ENCODE assay signal across 8 cellular contexts in the genomic region with DNA sequence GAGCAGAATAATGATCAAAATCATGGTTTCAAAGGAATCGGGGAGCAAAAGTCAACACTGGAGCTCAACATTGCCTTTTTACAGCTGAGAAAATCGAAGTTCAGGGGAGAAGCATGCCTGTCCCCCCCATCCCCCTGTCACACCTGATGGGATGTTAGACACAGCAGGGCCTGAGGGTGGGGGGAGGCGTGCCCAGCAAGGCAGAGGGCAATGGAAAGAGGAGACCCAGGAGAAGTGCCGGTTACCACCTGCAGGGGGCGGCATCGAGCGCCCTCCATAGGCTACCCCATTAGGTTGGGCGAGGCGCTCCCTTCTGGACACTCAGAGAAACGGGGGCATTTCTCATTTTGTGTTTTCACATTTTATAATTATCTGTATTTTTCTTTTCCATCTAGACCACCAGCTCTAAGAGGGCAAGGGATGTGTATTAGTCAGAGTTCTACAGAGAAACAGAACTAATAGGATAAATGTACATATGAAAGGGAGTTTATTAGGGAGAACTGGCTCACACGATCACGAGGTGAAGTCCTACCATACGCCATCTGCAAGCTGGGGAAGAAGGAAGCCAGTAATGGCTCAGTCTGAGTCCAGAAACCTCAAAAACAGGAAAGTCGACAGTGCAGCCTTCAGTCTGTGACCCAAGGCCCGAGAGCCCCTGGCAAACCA.
DNase-seq lines count a peak whose midpoint lies in the region; ATAC-seq, FAIRE-seq and TF ChIP-seq lines count a peak whose summit lies in the region.

No MANE protein-coding gene starts in this region.

- no peak overlapping the region for H3K4me3 Mint-ChIP-seq in T-helper 17 cell

- H3K27ac ChIP-seq in neutrophil = no peak overlapping the region

- TF ChIP-seq CTCF in bronchial epithelial cell (IDR thresholded peaks at IDR 0.05; ENCODE audit: insufficient read depth, low read length, severe bottlenecking) (peak; percentile 84), neutrophil (IDR thresholded peaks at IDR 0.05) (peak; percentile 53)

- DNase-seq in activated gamma-delta T cell (lab: John Stamatoyannopoulos, UW) (peak; percentile 13), activated gamma-delta T cell treated with Interleukin-2 at 50 U/mL for 16 hours (no peak), HS-27A (ENCODE audit: low read depth) (peak; percentile 9), T-helper 17 cell (peak; percentile 9 to 22 (median 12)), bronchial epithelial cell (ENCODE audit: low read depth) (peak; percentile 17), NCI-H2227 (lab: John Stamatoyannopoulos, UW; ENCODE audit: unreplicated experiment) (no peak)

- H3K4me3 ChIP-seq in bronchial epithelial cell (ENCODE audit: low read depth, low read length) (no peak overlapping the region), neutrophil (ENCODE audit: low read depth in 1 of 2, low read length in 1 of 2) (no peak overlapping the region)

- H3K36me3 Mint-ChIP-seq in T-helper 17 cell (ENCODE audit: low read depth) = peaks cover 2% of the 10 kb centered on the region

- H3K4me1 ChIP-seq in neutrophil (ENCODE audit: control insufficient read depth in 1 of 2, insufficient read depth in 1 of 2, low read depth in 1 of 2, low read length in 1 of 2) = no peaks in the 10 kb centered on the region

- no peak overlapping the region for H3K27ac Mint-ChIP-seq in T-helper 17 cell

- peaks cover 40% of the 10 kb centered on the region for H3K27me3 Mint-ChIP-seq in T-helper 17 cell

- ATAC-seq in GM21576 (IDR thresholded peaks at IDR 0.05; ENCODE audit: unreplicated experiment) = peak; percentile 98
- peak; percentile 69 for ATAC-seq in T-helper 17 cell

- H3K27me3 ChIP-seq in bronchial epithelial cell (ENCODE audit: control insufficient read depth, insufficient read depth, low read length) (no peaks in the 10 kb centered on the region), neutrophil (no peaks in the 10 kb centered on the region)

- no peak for FAIRE-seq in bronchial epithelial cell (lab: Jason Lieb, UNC)

- H3K9me3 ChIP-seq in T-helper 17 cell (ENCODE audit: control insufficient read depth, low read length, poor library complexity, severe bottlenecking) (peaks cover 3% of the 10 kb centered on the region), neutrophil (no peaks in the 10 kb centered on the region)

- no peaks in the 10 kb centered on the region for H3K4me1 Mint-ChIP-seq in T-helper 17 cell

- H3K36me3 ChIP-seq in bronchial epithelial cell (ENCODE audit: control insufficient read depth, insufficient read depth, low read length) (no peaks in the 10 kb centered on the region), neutrophil (no peaks in the 10 kb centered on the region)

Comparison
In these comparisons a context has a peak if more than half of its experiments do, and no peak if none do; other contexts are left out.
1. DNase-seq: peak in activated gamma-delta T cell (single experiment), HS-27A (single experiment), T-helper 17 cell (3 of 3) and bronchial epithelial cell (single experiment); none in activated gamma-delta T cell treated with Interleukin-2 at 50 U/mL for 16 hours (single experiment) and NCI-H2227 (single experiment).